ENCODE assay signal across 8 cellular contexts in the genomic region with DNA sequence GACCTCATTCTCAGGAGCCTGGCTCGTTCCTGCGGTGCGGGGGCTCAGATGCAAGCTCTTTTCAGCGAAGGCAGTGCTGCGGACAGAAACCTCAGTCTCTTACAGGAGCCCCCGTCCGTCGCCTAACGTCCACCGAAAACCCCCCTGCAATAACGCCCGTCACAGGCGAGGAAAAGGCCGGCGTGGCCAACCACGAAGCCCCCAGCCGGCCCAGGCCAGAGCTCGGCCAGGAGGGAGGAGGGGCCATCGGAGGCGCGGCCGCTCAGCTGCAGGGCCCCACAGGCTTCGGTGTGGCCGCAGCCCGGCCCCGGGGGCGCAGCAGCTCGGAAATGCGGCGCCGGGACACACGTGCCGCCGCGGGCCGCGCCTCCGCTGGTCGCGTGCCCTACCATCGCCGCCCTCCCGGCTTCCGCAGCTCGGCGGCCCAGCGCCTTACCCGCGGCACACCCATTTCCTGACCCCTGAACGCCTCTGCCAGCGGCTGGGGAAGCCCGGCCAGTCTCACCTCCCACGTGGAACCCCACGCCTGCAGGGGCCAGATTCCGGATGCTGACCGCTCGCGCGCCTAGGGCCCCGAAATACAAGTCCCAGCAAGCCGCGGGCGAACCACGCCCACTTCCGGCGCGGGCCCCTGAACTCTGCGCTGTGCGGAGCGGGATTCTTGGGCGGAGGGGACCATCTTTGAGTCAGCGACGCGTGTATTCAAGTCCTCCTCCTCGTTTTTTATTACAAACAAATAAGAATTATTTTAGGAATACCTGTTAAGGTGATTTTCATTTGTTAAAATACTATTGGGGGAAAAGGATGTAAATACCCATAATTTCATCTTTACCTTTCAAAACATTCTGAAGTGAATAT. TPM values are rescaled to one million over a fixed set of nuclear protein-coding genes. Genes with fewer than 3 reads are reported as not detected.
A peak's percentile ranks its signal among the peaks of the same experiment; 100 is the strongest.
DNase-seq lines count a peak whose midpoint lies in the region; ATAC-seq and TF ChIP-seq lines count a peak whose summit lies in the region.

ZNF239 (minus strand) TSS at position 582 of the 858 bp plus-strand sequence. CDS start 16,537 bp downstream, outside the sequence.

- peak; percentile 87 for ATAC-seq in HG03039 (IDR thresholded peaks at IDR 0.05; ENCODE audit: unreplicated experiment)

- TF ChIP-seq POLR2A in erythroblast (IDR thresholded peaks at IDR 0.05; ENCODE audit: low read length), result no peak

- DNase-seq in NCI-H1436 (lab: John Stamatoyannopoulos, UW) (peak; percentile 16), NCI-H1436 treated with DMSO at 0.1 percent for 48 hours (lab: John Stamatoyannopoulos, UW) (no peak), NCI-H82 treated with DMSO at 0.1 percent for 48 hours (lab: John Stamatoyannopoulos, UW; ENCODE audit: unreplicated experiment) (peak; percentile 34), activated T-cell treated with anti-CD3 and anti-CD28 coated beads for 48 hours (ENCODE audit: low read depth) (peak; percentile 79), erythroblast (lab: John Stamatoyannopoulos, UW) (peak; percentile 58 to 76), mucosa of gallbladder (ENCODE audit: low spot score) (peak; percentile 89)
- DNase-seq in stimulated activated CD8-positive, alpha-beta memory T cell treated with anti-CD3 and anti-CD28 coated beads, Interleukin-2, amount 100 ng/mL, for 48 hours (ENCODE audit: low read depth in 2 of 2), result peak; percentile 77 to 78

RNA-seq across cellular contexts. Expression of gene ZNF239, which starts in this region (rescaled TPM):
- 3.3 TPM for total RNA-seq in mucosa of gallbladder
